1 cellular context compared by ENCODE assay signal in the genomic region with DNA sequence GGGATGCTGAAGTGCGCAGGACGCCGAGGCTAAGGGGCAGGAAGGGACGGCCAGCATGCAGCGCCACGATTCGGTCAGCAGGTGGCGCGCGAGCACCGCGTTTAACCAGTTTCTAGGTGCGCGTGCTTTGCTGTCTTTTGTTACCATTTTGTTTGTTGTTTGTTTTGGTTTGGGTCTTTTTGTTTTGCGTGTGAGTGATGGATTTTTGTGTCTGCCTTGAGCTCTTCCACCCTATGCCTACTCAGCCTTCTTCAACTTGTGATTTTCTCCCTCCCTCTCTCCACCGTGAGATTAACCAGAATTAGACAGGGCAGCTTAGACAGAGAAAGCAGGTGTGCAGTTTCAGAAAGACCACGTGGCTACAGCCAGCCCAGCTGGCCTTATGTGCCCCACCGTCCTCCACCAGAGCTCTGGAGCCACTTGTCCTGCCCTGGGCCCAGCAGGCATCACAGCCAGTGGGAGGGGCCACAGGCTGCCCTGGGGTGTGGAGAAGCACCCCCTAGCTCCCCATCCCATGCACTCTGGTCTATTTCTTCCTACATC.
TF ChIP-seq lines count a peak whose summit lies in the region.

No MANE protein-coding gene starts in this region.

TF ChIP-seq in HepG2, 621 proteins besides CTCF, POLR2A, EP300 and RAD21 (continued from another document and continues in another):
- TF ChIP-seq CHCHD3 (CRISPR knock-in tag; IDR thresholded peaks at IDR 0.05) (0 out of 2 replicates have a peak, but pooled peaks have one; percentile 33), ZNF547 (CRISPR knock-in tag; IDR thresholded peaks at IDR 0.05) (0 out of 2 replicates have a peak, but pooled peaks have one; percentile 46), SPEN (CRISPR knock-in tag; IDR thresholded peaks at IDR 0.05; ENCODE audit: low read depth) (0 out of 2 replicates have a peak, but pooled peaks have one; percentile 27), KDM2A (CRISPR knock-in tag; IDR thresholded peaks at IDR 0.05; ENCODE audit: borderline replicate concordance, low read depth) (peak; percentile 83; the same call in 1 of the 2 replicates), XRCC5 (optimal IDR thresholded peaks at IDR 0.05; ENCODE audit: low read length) (peak; percentile 74), ZNF580 (CRISPR knock-in tag; IDR thresholded peaks at IDR 0.05; ENCODE audit: borderline replicate concordance, low read depth) (0 out of 2 replicates have a peak, but pooled peaks have one; percentile 39), MTERF4 (CRISPR knock-in tag; IDR thresholded peaks at IDR 0.05) (no peak), NONO (IDR thresholded peaks at IDR 0.05) (no peak), NONO (CRISPR knock-in tag; conservative IDR thresholded peaks at IDR 0.05) (no peak), HMGXB3 (CRISPR knock-in tag; IDR thresholded peaks at IDR 0.05; ENCODE audit: borderline replicate concordance) (0 out of 2 replicates have a peak, but pooled peaks have one; percentile 15), ZNF567 (CRISPR knock-in tag; IDR thresholded peaks at IDR 0.05; ENCODE audit: borderline replicate concordance) (0 out of 2 replicates have a peak, but pooled peaks have one; percentile 56), RORA (CRISPR knock-in tag; IDR thresholded peaks at IDR 0.05) (no peak), KLF12 (CRISPR knock-in tag; IDR thresholded peaks at IDR 0.05; ENCODE audit: borderline replicate concordance) (no peak), TEAD3 (CRISPR knock-in tag; optimal IDR thresholded peaks at IDR 0.05; ENCODE audit: borderline replicate concordance) (peak; percentile 65), BHLHE40 (IDR thresholded peaks at IDR 0.05; ENCODE audit: low read length) (peak; percentile 50; the same call in 1 of the 2 replicates), REL (CRISPR knock-in tag; conservative IDR thresholded peaks at IDR 0.05) (no peak), STAG1 (CRISPR knock-in tag; IDR thresholded peaks at IDR 0.05) (peak; percentile 95), NFYB (CRISPR knock-in tag; IDR thresholded peaks at IDR 0.05) (no peak), ZNF225 (CRISPR knock-in tag; IDR thresholded peaks at IDR 0.05) (no peak; the same call in 1 of the 2 replicates), MYPOP (CRISPR knock-in tag; IDR thresholded peaks at IDR 0.05) (0 out of 2 replicates have a peak, but pooled peaks have one; percentile 27), GLI4 (CRISPR knock-in tag; IDR thresholded peaks at IDR 0.05; ENCODE audit: borderline replicate concordance) (no peak), ZNF768 (CRISPR knock-in tag; IDR thresholded peaks at IDR 0.05) (peak; percentile 6; the same call in 1 of the 2 replicates), DR1 (CRISPR knock-in tag; IDR thresholded peaks at IDR 0.05) (no peak; the same call in 1 of the 2 replicates), ZFP90 (CRISPR knock-in tag; IDR thresholded peaks at IDR 0.05; ENCODE audit: borderline replicate concordance) (0 out of 2 replicates have a peak, but pooled peaks have one; percentile 53)
- TF ChIP-seq, protein P1, sequence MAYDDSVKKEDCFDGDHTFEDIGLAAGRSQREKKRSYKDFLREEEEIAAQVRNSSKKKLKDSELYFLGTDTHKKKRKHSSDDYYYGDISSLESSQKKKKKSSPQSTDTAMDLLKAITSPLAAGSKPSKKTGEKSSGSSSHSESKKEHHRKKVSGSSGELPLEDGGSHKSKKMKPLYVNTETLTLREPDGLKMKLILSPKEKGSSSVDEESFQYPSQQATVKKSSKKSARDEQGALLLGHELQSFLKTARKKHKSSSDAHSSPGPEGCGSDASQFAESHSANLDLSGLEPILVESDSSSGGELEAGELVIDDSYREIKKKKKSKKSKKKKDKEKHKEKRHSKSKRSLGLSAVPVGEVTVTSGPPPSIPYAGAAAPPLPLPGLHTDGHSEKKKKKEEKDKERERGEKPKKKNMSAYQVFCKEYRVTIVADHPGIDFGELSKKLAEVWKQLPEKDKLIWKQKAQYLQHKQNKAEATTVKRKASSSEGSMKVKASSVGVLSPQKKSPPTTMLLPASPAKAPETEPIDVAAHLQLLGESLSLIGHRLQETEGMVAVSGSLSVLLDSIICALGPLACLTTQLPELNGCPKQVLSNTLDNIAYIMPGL (CRISPR knock-in tag; IDR thresholded peaks at IDR 0.05; ENCODE audit: borderline replicate concordance in 1 of 2, low read depth in 1 of 2), result peak in 1 of 2 experiments; percentile 56; a peak in 1 of 4 replicates
- TF ChIP-seq, protein P2, sequence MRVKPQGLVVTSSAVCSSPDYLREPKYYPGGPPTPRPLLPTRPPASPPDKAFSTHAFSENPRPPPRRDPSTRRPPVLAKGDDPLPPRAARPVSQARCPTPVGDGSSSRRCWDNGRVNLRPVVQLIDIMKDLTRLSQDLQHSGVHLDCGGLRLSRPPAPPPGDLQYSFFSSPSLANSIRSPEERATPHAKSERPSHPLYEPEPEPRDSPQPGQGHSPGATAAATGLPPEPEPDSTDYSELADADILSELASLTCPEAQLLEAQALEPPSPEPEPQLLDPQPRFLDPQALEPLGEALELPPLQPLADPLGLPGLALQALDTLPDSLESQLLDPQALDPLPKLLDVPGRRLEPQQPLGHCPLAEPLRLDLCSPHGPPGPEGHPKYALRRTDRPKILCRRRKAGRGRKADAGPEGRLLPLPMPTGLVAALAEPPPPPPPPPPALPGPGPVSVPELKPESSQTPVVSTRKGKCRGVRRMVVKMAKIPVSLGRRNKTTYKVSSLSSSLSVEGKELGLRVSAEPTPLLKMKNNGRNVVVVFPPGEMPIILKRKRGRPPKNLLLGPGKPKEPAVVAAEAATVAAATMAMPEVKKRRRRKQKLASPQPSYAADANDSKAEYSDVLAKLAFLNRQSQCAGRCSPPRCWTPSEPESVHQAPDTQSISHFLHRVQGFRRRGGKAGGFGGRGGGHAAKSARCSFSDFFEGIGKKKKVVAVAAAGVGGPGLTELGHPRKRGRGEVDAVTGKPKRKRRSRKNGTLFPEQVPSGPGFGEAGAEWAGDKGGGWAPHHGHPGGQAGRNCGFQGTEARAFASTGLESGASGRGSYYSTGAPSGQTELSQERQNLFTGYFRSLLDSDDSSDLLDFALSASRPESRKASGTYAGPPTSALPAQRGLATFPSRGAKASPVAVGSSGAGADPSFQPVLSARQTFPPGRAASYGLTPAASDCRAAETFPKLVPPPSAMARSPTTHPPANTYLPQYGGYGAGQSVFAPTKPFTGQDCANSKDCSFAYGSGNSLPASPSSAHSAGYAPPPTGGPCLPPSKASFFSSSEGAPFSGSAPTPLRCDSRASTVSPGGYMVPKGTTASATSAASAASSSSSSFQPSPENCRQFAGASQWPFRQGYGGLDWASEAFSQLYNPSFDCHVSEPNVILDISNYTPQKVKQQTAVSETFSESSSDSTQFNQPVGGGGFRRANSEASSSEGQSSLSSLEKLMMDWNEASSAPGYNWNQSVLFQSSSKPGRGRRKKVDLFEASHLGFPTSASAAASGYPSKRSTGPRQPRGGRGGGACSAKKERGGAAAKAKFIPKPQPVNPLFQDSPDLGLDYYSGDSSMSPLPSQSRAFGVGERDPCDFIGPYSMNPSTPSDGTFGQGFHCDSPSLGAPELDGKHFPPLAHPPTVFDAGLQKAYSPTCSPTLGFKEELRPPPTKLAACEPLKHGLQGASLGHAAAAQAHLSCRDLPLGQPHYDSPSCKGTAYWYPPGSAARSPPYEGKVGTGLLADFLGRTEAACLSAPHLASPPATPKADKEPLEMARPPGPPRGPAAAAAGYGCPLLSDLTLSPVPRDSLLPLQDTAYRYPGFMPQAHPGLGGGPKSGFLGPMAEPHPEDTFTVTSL (CRISPR knock-in tag; IDR thresholded peaks at IDR 0.05; ENCODE audit: borderline replicate concordance), result no peak
- TF ChIP-seq, protein P3, sequence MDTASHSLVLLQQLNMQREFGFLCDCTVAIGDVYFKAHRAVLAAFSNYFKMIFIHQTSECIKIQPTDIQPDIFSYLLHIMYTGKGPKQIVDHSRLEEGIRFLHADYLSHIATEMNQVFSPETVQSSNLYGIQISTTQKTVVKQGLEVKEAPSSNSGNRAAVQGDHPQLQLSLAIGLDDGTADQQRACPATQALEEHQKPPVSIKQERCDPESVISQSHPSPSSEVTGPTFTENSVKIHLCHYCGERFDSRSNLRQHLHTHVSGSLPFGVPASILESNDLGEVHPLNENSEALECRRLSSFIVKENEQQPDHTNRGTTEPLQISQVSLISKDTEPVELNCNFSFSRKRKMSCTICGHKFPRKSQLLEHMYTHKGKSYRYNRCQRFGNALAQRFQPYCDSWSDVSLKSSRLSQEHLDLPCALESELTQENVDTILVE (CRISPR knock-in tag; IDR thresholded peaks at IDR 0.05), result peak; percentile 29; the same call in 1 of the 2 replicates
- TF ChIP-seq, protein P4, sequence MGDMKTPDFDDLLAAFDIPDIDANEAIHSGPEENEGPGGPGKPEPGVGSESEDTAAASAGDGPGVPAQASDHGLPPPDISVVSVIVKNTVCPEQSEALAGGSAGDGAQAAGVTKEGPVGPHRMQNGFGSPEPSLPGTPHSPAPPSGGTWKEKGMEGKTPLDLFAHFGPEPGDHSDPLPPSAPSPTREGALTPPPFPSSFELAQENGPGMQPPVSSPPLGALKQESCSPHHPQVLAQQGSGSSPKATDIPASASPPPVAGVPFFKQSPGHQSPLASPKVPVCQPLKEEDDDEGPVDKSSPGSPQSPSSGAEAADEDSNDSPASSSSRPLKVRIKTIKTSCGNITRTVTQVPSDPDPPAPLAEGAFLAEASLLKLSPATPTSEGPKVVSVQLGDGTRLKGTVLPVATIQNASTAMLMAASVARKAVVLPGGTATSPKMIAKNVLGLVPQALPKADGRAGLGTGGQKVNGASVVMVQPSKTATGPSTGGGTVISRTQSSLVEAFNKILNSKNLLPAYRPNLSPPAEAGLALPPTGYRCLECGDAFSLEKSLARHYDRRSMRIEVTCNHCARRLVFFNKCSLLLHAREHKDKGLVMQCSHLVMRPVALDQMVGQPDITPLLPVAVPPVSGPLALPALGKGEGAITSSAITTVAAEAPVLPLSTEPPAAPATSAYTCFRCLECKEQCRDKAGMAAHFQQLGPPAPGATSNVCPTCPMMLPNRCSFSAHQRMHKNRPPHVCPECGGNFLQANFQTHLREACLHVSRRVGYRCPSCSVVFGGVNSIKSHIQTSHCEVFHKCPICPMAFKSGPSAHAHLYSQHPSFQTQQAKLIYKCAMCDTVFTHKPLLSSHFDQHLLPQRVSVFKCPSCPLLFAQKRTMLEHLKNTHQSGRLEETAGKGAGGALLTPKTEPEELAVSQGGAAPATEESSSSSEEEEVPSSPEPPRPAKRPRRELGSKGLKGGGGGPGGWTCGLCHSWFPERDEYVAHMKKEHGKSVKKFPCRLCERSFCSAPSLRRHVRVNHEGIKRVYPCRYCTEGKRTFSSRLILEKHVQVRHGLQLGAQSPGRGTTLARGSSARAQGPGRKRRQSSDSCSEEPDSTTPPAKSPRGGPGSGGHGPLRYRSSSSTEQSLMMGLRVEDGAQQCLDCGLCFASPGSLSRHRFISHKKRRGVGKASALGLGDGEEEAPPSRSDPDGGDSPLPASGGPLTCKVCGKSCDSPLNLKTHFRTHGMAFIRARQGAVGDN (CRISPR knock-in tag; IDR thresholded peaks at IDR 0.05), result peak; percentile 57
- TF ChIP-seq, protein P5, sequence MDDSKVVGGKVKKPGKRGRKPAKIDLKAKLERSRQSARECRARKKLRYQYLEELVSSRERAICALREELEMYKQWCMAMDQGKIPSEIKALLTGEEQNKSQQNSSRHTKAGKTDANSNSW (CRISPR knock-in tag; IDR thresholded peaks at IDR 0.05; ENCODE audit: borderline replicate concordance), result no peak
- TF ChIP-seq, protein P6, sequence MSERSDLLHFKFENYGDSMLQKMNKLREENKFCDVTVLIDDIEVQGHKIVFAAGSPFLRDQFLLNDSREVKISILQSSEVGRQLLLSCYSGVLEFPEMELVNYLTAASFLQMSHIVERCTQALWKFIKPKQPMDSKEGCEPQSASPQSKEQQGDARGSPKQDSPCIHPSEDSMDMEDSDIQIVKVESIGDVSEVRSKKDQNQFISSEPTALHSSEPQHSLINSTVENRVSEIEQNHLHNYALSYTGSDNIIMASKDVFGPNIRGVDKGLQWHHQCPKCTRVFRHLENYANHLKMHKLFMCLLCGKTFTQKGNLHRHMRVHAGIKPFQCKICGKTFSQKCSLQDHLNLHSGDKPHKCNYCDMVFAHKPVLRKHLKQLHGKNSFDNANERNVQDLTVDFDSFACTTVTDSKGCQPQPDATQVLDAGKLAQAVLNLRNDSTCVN (CRISPR knock-in tag; IDR thresholded peaks at IDR 0.05; ENCODE audit: borderline replicate concordance), result 0 out of 2 replicates have a peak, but pooled peaks have one; percentile 27
